8 cellular contexts compared by ENCODE assay signal in the genomic region with DNA sequence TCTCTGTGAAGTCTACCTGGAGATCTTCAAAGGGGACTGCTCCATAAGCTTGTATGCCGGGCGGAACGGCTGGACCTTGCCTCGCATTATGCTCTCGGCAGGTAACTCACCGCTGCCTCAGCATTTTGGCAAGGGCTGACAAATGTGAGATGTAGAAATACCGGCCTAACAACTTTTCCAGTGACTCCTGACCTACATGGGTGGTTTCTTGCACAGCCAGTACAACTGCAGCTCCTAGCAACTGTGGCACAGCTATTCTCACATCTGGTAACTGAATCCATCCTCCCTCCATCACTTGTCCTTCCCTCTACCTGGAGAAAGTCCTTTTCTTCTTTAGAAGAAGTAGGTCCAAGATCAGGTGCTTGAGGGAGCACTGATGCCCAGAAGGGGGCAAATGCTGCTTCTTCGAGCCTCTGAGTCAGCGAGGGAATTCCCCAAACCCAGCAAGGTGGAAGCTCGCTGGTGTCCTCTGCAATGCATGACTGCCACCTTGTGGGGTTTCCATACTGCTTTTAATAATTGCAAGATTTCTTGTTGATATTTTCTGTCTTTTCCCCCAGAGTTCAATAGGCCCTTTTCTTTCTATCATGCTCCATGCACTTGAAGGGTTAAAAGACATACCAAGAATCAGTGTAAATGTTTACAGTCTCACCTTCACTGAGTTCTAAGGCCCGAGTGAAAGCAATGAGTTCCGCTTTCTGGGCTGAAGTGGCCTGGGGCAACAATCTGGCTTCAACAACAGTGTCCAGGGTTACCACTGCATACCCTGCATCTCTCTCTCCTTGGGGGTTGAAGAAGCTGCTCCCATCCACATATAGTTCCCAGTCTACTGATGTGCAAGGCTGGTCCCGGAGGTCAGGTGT. TPM values are rescaled to one million over a fixed set of nuclear protein-coding genes. Genes with fewer than 3 reads are reported as not detected.
A peak's percentile ranks its signal among the peaks of the same experiment; 100 is the strongest.
DNase-seq lines count a peak whose midpoint lies in the region; ATAC-seq and TF ChIP-seq lines count a peak whose summit lies in the region.
"Not testable (repeated sequence)": the region's sequence is repeated elsewhere in the genome, so short reads cannot be mapped to it uniquely, and the experiment has no call there.

No MANE protein-coding gene starts in this region.

- intact Hi-C loops in dorsolateral prefrontal cortex (cut with DNase I) = loop anchor here (5.0 to 10.0 kb wide), 2 partner anchors 531 to 613 kb away; no protein-coding TSS in a partner anchor

- ATAC-seq in lung (ENCODE audit: insufficient read depth, low FRiP score) = not testable (repeated sequence)

- not testable (repeated sequence) for H3K4me3 ChIP-seq in dorsolateral prefrontal cortex, lung

- 47 to 62% methylated on average over 11 to 13 of the region's 13 CpGs for WGBS in lung, 2 donors

- H3K27ac ChIP-seq in dorsolateral prefrontal cortex; lung (ENCODE audit: low read depth in 1 of 2, low read length in 1 of 2): not testable (repeated sequence)

- not testable (repeated sequence) for H3K9me3 ChIP-seq in lung (ENCODE audit: control insufficient read depth in 2 of 2, insufficient read depth in 1 of 2, low read length in 1 of 2)

- TF ChIP-seq CTCF in GM12874 (IDR thresholded peaks at IDR 0.05; ENCODE audit: insufficient read depth, low read depth, low read length) (peak; percentile 47), dorsolateral prefrontal cortex (IDR thresholded peaks at IDR 0.05 in 54 of 56, conservative IDR thresholded peaks at IDR 0.05 in 2 of 56; ENCODE audit: low read depth in 1 of 56, partially characterized antibody in 56 of 56) (peak in 55 of 56 donors; percentile 26 to 78 (median 62)), lung (IDR thresholded peaks at IDR 0.05; ENCODE audit: control extremely low read depth, extremely low read depth) (peak; percentile 2)

- H3K36me3 ChIP-seq in lung (ENCODE audit: control insufficient read depth in 2 of 2, insufficient read depth in 2 of 2, low read length in 2 of 2) = not testable (repeated sequence)

- not testable (repeated sequence) for H3K4me1 ChIP-seq in lung (ENCODE audit: control insufficient read depth in 2 of 2, insufficient read depth in 2 of 2, low read length in 2 of 2)

- DNase-seq in A172 (ENCODE audit: low spot score) (peak; percentile 68), NCI-H1694 treated with DMSO at 0.1 percent for 48 hours (lab: John Stamatoyannopoulos, UW) (peak; percentile 11), SHP77 treated with DMSO at 0.1 percent for 48 hours (lab: John Stamatoyannopoulos, UW) (peak; percentile 46), activated T-cell treated with anti-CD3 and anti-CD28 coated beads for 24 hours (ENCODE audit: low read depth) (peak; percentile 68), dorsolateral prefrontal cortex (peak in 7 of 10 donors; percentile 19 to 63 (median 46)), lung (ENCODE audit: low spot score) (peak; percentile 66)
- DNase-seq in stimulated activated CD4-positive, alpha-beta T cell treated with anti-CD3 and anti-CD28 coated beads, Interleukin-1b, Interleukin-23, amount 100 ng/mL, for 24 hours (ENCODE audit: low read depth in 4 of 4, low spot score in 1 of 4) = peak; percentile 12 to 57 (median 44)

- not testable (repeated sequence) for H3K27me3 ChIP-seq in dorsolateral prefrontal cortex; lung (ENCODE audit: control insufficient read depth, insufficient read depth)

RNA-seq across cellular contexts. Expression of a gene that starts 45.9 kb away (rescaled TPM):
- total RNA-seq in A172 (2014; rRNA removed; shearing (Covaris generic)) = not detected in 2 replicates
- total RNA-seq in dorsolateral prefrontal cortex (10 to 100 TPM in 21 of 120 experiments, 1 to 10 TPM in 98, under 1 TPM in 1; 0.77 to 17.9 (median 6.4) TPM), lung (10 to 100 TPM; 22.3 to 71.6 TPM)
- 10 to 100 TPM; 13.7 to 47.8 TPM for polyA plus RNA-seq in lung

Comparison
In these comparisons a context has a peak if more than half of its experiments do, and no peak if none do; other contexts are left out.
1. DNase-seq: peak in every context shown above with its lines; median percentile 68 in A172; 68 in activated T-cell treated with anti-CD3 and anti-CD28 coated beads for 24 hours; 66 in lung; 46 in SHP77 treated with DMSO at 0.1 percent for 48 hours; 46 in dorsolateral prefrontal cortex; 44 in stimulated activated CD4-positive, alpha-beta T cell treated with anti-CD3 and anti-CD28 coated beads, Interleukin-1b, Interleukin-23, amount 100 ng/mL, for 24 hours; 11 in NCI-H1694 treated with DMSO at 0.1 percent for 48 hours.
2. CTCF ChIP-seq: peak in every context shown above with its lines; median percentile 62 in dorsolateral prefrontal cortex; 47 in GM12874; 2 in lung.